ENCODE assay signal across 32 cellular contexts in genomic region chr1:202654079-202654478, GRCh38. TPM values are rescaled to one million over a fixed set of nuclear protein-coding genes. Genes with fewer than 3 reads are reported as not detected.
"Had no signal": no experiment of that assay in that cellular context is flagged by ENCODE, and none has a peak within 500 bp of the region (broad histone marks: within the 10 kb centered on the region; RNA-seq: fewer than 3 reads in every experiment).

No MANE protein-coding gene starts in this region.

- H3K4me1 Mint-ChIP-seq: immature natural killer cell; mesothelial cell of epicardium; stimulated activated effector memory CD8-positive, alpha-beta T cell treated with anti-CD3 and anti-CD28 coated beads, Interleukin-12 subunit alpha, Interleukin-12 subunit beta, amount 100 ng/mL, for 72 hours; stimulated activated naive CD8-positive, alpha-beta T cell treated with anti-CD3 and anti-CD28 coated beads, Interleukin-15, amount 100 ng/mL, for 72 hours had no signal

- H3K27ac ChIP-seq: left lung, lower lobe of right lung, pancreas, prostate gland, sigmoid colon, spleen, tibial nerve, uterus had no signal

- FAIRE-seq: islet of Langerhans, kidney, pancreas, small intestine had no signal

- H3K9me3 Mint-ChIP-seq: mesothelial cell of epicardium; naive thymus-derived CD4-positive, alpha-beta T cell; nephron; neural crest cell; stimulated activated effector memory CD8-positive, alpha-beta T cell treated with anti-CD3 and anti-CD28 coated beads, Interleukin-12 subunit alpha, Interleukin-12 subunit beta, amount 100 ng/mL, for 72 hours; stimulated activated naive CD8-positive, alpha-beta T cell treated with anti-CD3 and anti-CD28 coated beads, Interleukin-15, amount 100 ng/mL, for 72 hours; type B pancreatic cell had no signal

- H3K4me3 ChIP-seq: left lung, lower lobe of right lung, pancreas, prostate gland, sigmoid colon, spleen, tibial nerve, uterus had no signal

- H3K4me3 Mint-ChIP-seq: immature natural killer cell; mesothelial cell of epicardium; naive thymus-derived CD4-positive, alpha-beta T cell; nephron; neural crest cell; stimulated activated effector memory CD8-positive, alpha-beta T cell treated with anti-CD3 and anti-CD28 coated beads, Interleukin-12 subunit alpha, Interleukin-12 subunit beta, amount 100 ng/mL, for 72 hours; stimulated activated naive CD8-positive, alpha-beta T cell treated with anti-CD3 and anti-CD28 coated beads, Interleukin-15, amount 100 ng/mL, for 72 hours; type B pancreatic cell had no signal

- H3K4me1 ChIP-seq: left lung, lower lobe of right lung, pancreas, prostate gland, sigmoid colon, spleen, tibial nerve, uterus had no signal

- H3K27ac Mint-ChIP-seq: immature natural killer cell; mesothelial cell of epicardium; nephron; stimulated activated effector memory CD8-positive, alpha-beta T cell treated with anti-CD3 and anti-CD28 coated beads, Interleukin-12 subunit alpha, Interleukin-12 subunit beta, amount 100 ng/mL, for 72 hours; stimulated activated naive CD8-positive, alpha-beta T cell treated with anti-CD3 and anti-CD28 coated beads, Interleukin-15, amount 100 ng/mL, for 72 hours; type B pancreatic cell had no signal

- ATAC-seq: left colon; left lung; lower lobe of right lung; pancreas; right cardiac atrium; stimulated activated effector memory CD8-positive, alpha-beta T cell treated with anti-CD3 and anti-CD28 coated beads, Interleukin-12 subunit alpha, Interleukin-12 subunit beta, amount 100 ng/mL, for 72 hours; stimulated activated naive CD8-positive, alpha-beta T cell treated with anti-CD3 and anti-CD28 coated beads, Interleukin-15, amount 100 ng/mL, for 72 hours had no signal

- DNase-seq: hypothalamus; immature natural killer cell; kidney; left colon; left lung; lower lobe of right lung; mammary epithelial cell; mesendoderm; naive thymus-derived CD4-positive, alpha-beta T cell; nucleus accumbens; pancreas; retina; right cardiac atrium; sigmoid colon; small intestine; spleen; stimulated activated CD4-positive, alpha-beta T cell treated with anti-CD3 and anti-CD28 coated beads, Interleukin-4, amount 100 ng/mL, for 24 hours; stimulated activated naive CD4-positive, alpha-beta T cell; stimulated activated naive CD8-positive, alpha-beta T cell treated with anti-CD3 and anti-CD28 coated beads, Interleukin-15, amount 100 ng/mL, for 72 hours; substantia nigra; uterus had no signal

- H3K27me3 ChIP-seq: pancreas, uterus had no signal

- H3K36me3 Mint-ChIP-seq: immature natural killer cell; mesothelial cell of epicardium; naive thymus-derived CD4-positive, alpha-beta T cell; stimulated activated effector memory CD8-positive, alpha-beta T cell treated with anti-CD3 and anti-CD28 coated beads, Interleukin-12 subunit alpha, Interleukin-12 subunit beta, amount 100 ng/mL, for 72 hours; type B pancreatic cell had no signal

- H3K9me3 ChIP-seq: left lung, lower lobe of right lung, pancreas, prostate gland, sigmoid colon, spleen, tibial nerve, uterus had no signal

- H3K36me3 ChIP-seq: left lung, lower lobe of right lung, pancreas, prostate gland, sigmoid colon, spleen, tibial nerve, uterus had no signal

RNA-seq across cellular contexts. Expression of gene SYT2, which starts 56.2 kb away (rescaled TPM):
- total RNA-seq: liver; lower lobe of right lung; naive thymus-derived CD4-positive, alpha-beta T cell; osteoblast; right cardiac atrium; ureter had no signal
